ENCODE assay signal across 8 cellular contexts in genomic region chr19:10505583-10506229, GRCh38. TPM values are rescaled to one million over a fixed set of nuclear protein-coding genes. Genes with fewer than 3 reads are reported as not detected.
A peak's percentile ranks its signal among the peaks of the same experiment; 100 is the strongest.
DNase-seq lines count a peak whose midpoint lies in the region; ATAC-seq, FAIRE-seq and TF ChIP-seq lines count a peak whose summit lies in the region.

No MANE protein-coding gene starts in this region.

- H3K27me3 Mint-ChIP-seq in activated T-helper 1 cell treated with anti-CD3 and anti-CD28 coated beads, Interleukin-12 subunit alpha, Interleukin-12 subunit beta, Interleukin-2, Interleukin-4 antibody, amounts not matched to agents 30 ng/mL and 10 ng/mL and 1 ng/mL, durations not matched to agents 14 hours and 24 hours and 36 hours (ENCODE audit: insufficient read depth): no peaks in the 10 kb centered on the region

- peaks cover 5% of the 10 kb centered on the region for H3K36me3 Mint-ChIP-seq in activated T-helper 1 cell treated with anti-CD3 and anti-CD28 coated beads, Interleukin-12 subunit alpha, Interleukin-12 subunit beta, Interleukin-2, Interleukin-4 antibody, amounts not matched to agents 30 ng/mL and 10 ng/mL and 1 ng/mL, durations not matched to agents 14 hours and 24 hours and 36 hours (ENCODE audit: low read depth)

- DNase-seq in A549 (ENCODE audit: low read depth in 1 of 2, low spot score in 1 of 2) (peak; percentile 44 to 77), GM19239 (ENCODE audit: insufficient read length, low spot score) (no peak), RPMI7951 (ENCODE audit: low read depth) (peak; percentile 35), foreskin melanocyte (peak; percentile 56), pons (ENCODE audit: low spot score) (peak; percentile 57), upper lobe of right lung (peak; percentile 88)
- peak; percentile 75 for DNase-seq in activated T-helper 1 cell treated with anti-CD3 and anti-CD28 coated beads, Interleukin-12 subunit alpha, Interleukin-12 subunit beta, Interleukin-2, Interleukin-4 antibody, amounts not matched to agents 30 ng/mL and 10 ng/mL and 1 ng/mL, durations not matched to agents 14 hours and 24 hours and 36 hours (ENCODE audit: low spot score)

- no peaks in the 10 kb centered on the region for H3K9me3 Mint-ChIP-seq in activated T-helper 1 cell treated with anti-CD3 and anti-CD28 coated beads, Interleukin-12 subunit alpha, Interleukin-12 subunit beta, Interleukin-2, Interleukin-4 antibody, amounts not matched to agents 30 ng/mL and 10 ng/mL and 1 ng/mL, durations not matched to agents 14 hours and 24 hours and 36 hours

- H3K4me2 ChIP-seq in A549: no peak overlapping the region

- intact Hi-C loops in activated T-helper 1 cell treated with anti-CD3 and anti-CD28 coated beads, Interleukin-12 subunit alpha, Interleukin-12 subunit beta, Interleukin-2, Interleukin-4 antibody, amounts not matched to agents 30 ng/mL and 10 ng/mL and 1 ng/mL, durations not matched to agents 14 hours and 24 hours and 36 hours (cut with micrococcal nuclease): loop anchor here (5.0 kb wide), 1 partner anchor 37 kb away; the partner anchor contains the start of gene ATG4D
- intact Hi-C loops in upper lobe of right lung (cut with DNase I): no loop called here

- TF ChIP-seq CTCF in A549 (IDR thresholded peaks at IDR 0.05) (peak; percentile 42), upper lobe of right lung (IDR thresholded peaks at IDR 0.05) (peak; percentile 87)

- CTCF ChIA-PET in A549 (lab: Yijun Ruan, JAX): interaction anchor here (0.7 to 2.1 kb wide), 9 partner anchors 11 to 138 kb away, joined by 3 to 11 read pairs (median 6); partner anchors contain the start of genes KRI1 and S1PR5

- ATAC-seq in A549: peak in 1 of 2 experiments; percentile 17; a peak in 2 of 6 replicates
- peak; percentile 49 for ATAC-seq in upper lobe of right lung
- no peak for ATAC-seq in HG03139 (IDR thresholded peaks at IDR 0.05; ENCODE audit: unreplicated experiment)

- no peaks in the 10 kb centered on the region for H3K36me3 ChIP-seq in upper lobe of right lung

- no peaks in the 10 kb centered on the region for H3K9me3 ChIP-seq in A549
- H3K9me3 ChIP-seq in upper lobe of right lung: no peaks in the 10 kb centered on the region

- peaks cover 25% of the 10 kb centered on the region for H3K4me1 ChIP-seq in A549
- H3K4me1 ChIP-seq in upper lobe of right lung: peaks cover 22% of the 10 kb centered on the region

- peak; percentile 21 to 42; a peak in 2 of 5 replicates for TF ChIP-seq RAD21 in A549 (conservative IDR thresholded peaks at IDR 0.05 in 1 of 2, IDR thresholded peaks at IDR 0.05 in 1 of 2)

- no peak for TF ChIP-seq EP300 in A549 (IDR thresholded peaks at IDR 0.05)

- no peak for TF ChIP-seq POLR2A in A549 (IDR thresholded peaks at IDR 0.05; ENCODE audit: low read length)

- POLR2A ChIA-PET in A549 (lab: Yijun Ruan, JAX): interaction anchor here (1.0 kb wide), 1 partner anchor 13 kb away, joined by 13 read pairs; no protein-coding TSS in a partner anchor

- peak overlapping the region; percentile 53 for H3K4me3 Mint-ChIP-seq in activated T-helper 1 cell treated with anti-CD3 and anti-CD28 coated beads, Interleukin-12 subunit alpha, Interleukin-12 subunit beta, Interleukin-2, Interleukin-4 antibody, amounts not matched to agents 30 ng/mL and 10 ng/mL and 1 ng/mL, durations not matched to agents 14 hours and 24 hours and 36 hours

- no peak overlapping the region for H3K4me3 ChIP-seq in A549
- H3K4me3 ChIP-seq in upper lobe of right lung: no peak overlapping the region

- H3K4me1 Mint-ChIP-seq in activated T-helper 1 cell treated with anti-CD3 and anti-CD28 coated beads, Interleukin-12 subunit alpha, Interleukin-12 subunit beta, Interleukin-2, Interleukin-4 antibody, amounts not matched to agents 30 ng/mL and 10 ng/mL and 1 ng/mL, durations not matched to agents 14 hours and 24 hours and 36 hours (ENCODE audit: low read depth): peaks cover 19% of the 10 kb centered on the region

- peak overlapping the region; percentile 58 for H3K27ac Mint-ChIP-seq in activated T-helper 1 cell treated with anti-CD3 and anti-CD28 coated beads, Interleukin-12 subunit alpha, Interleukin-12 subunit beta, Interleukin-2, Interleukin-4 antibody, amounts not matched to agents 30 ng/mL and 10 ng/mL and 1 ng/mL, durations not matched to agents 14 hours and 24 hours and 36 hours

- WGBS in A549 (ENCODE audit: missing lambda C conversion rate): 40% methylated on average over 17 of the region's 17 CpGs

- no peaks in the 10 kb centered on the region for H3K27me3 ChIP-seq in upper lobe of right lung

- H3K27ac ChIP-seq in A549: no peak overlapping the region
- H3K27ac ChIP-seq in upper lobe of right lung: no peak overlapping the region

- FAIRE-seq in A549 (lab: Jason Lieb, UNC) (no peak), GM19239 (lab: Jason Lieb, UNC) (peak; percentile 86)

TF ChIP-seq in A549, 52 proteins besides CTCF, POLR2A, EP300 and RAD21 (continues in another document):
- TF ChIP-seq USF2 (IDR thresholded peaks at IDR 0.05) (0 out of 2 replicates have a peak, but pooled peaks have one; percentile 14), NPAS2 (CRISPR knock-in tag; IDR thresholded peaks at IDR 0.05; ENCODE audit: borderline replicate concordance) (no peak), TP53 (CRISPR knock-in tag; IDR thresholded peaks at IDR 0.05) (no peak), CHD4 (IDR thresholded peaks at IDR 0.05; ENCODE audit: borderline replicate concordance) (no peak), ZSCAN20 (CRISPR knock-in tag; IDR thresholded peaks at IDR 0.05) (no peak), MAZ (IDR thresholded peaks at IDR 0.05; ENCODE audit: borderline replicate concordance, low read depth, low read length) (no peak)

RNA-seq across cellular contexts. Expression of gene KEAP1, which starts 2.5 kb away (rescaled TPM):
- polyA plus RNA-seq in A549 (2011; rRNA removed): 49.3 and 60.6 TPM in 2 replicates
- 99.6 and 128 TPM in 2 replicates for polyA plus RNA-seq in A549 (2012; cell fraction: cytosol; rRNA removed)
- polyA plus RNA-seq in A549 (2012; cell fraction: nucleus; rRNA removed): 115 and 159 TPM in 2 replicates
- polyA plus RNA-seq in A549 (2017; fragmentation: RNase III; extraction: RNeasy Plus Mini Kit Qiagen cat#74134 plus additional on column Dnase treatment): 67.7 to 73.6 TPM (median 72.1 TPM) in 3 replicates
- 102 and 118 TPM in 2 replicates for polyA minus RNA-seq in A549 (2011; rRNA and poly(A)+ RNA removed)
- total RNA-seq in RPMI7951 (2014; rRNA removed; shearing (Covaris generic)): 46.1 and 62.7 TPM in 2 replicates
- 81.6 and 94.2 TPM in 2 replicates for total RNA-seq in activated T-helper 1 cell treated with anti-CD3 and anti-CD28 coated beads, Interleukin-12 subunit alpha, Interleukin-12 subunit beta, Interleukin-2, Interleukin-4 antibody, amounts not matched to agents 30 ng/mL and 10 ng/mL and 1 ng/mL, durations not matched to agents 14 hours and 24 hours and 36 hours
- total RNA-seq in upper lobe of right lung: 69.1 TPM

RNA-seq across cellular contexts. Expression of gene S1PR5, which starts 11.5 kb away (rescaled TPM):
- 0.99 and 2.1 TPM in 2 replicates for polyA plus RNA-seq in A549 (2011; rRNA removed)
- 2.2 and 3.3 TPM in 2 replicates for polyA plus RNA-seq in A549 (2012; cell fraction: cytosol; rRNA removed)
- 2.5 and 5.1 TPM in 2 replicates for polyA plus RNA-seq in A549 (2012; cell fraction: nucleus; rRNA removed)
- 3.0 to 3.8 TPM (median 3.1 TPM) in 3 replicates for polyA plus RNA-seq in A549 (2017; fragmentation: RNase III; extraction: RNeasy Plus Mini Kit Qiagen cat#74134 plus additional on column Dnase treatment)
- 0.78 and 0.83 TPM in 2 replicates for polyA minus RNA-seq in A549 (2011; rRNA and poly(A)+ RNA removed)
- 0.29 TPM in 1 of 2 replicates, not detected in the other for total RNA-seq in RPMI7951 (2014; rRNA removed; shearing (Covaris generic))
- total RNA-seq in activated T-helper 1 cell treated with anti-CD3 and anti-CD28 coated beads, Interleukin-12 subunit alpha, Interleukin-12 subunit beta, Interleukin-2, Interleukin-4 antibody, amounts not matched to agents 30 ng/mL and 10 ng/mL and 1 ng/mL, durations not matched to agents 14 hours and 24 hours and 36 hours: not detected in 2 replicates
- total RNA-seq in upper lobe of right lung: 2.1 TPM

RNA-seq across cellular contexts. Expression of gene ATG4D, which starts 38.0 kb away (rescaled TPM):
- polyA plus RNA-seq in A549 (2011; rRNA removed) (6.9 and 7.3 TPM in 2 replicates), A549 (2017; fragmentation: RNase III; extraction: RNeasy Plus Mini Kit Qiagen cat#74134 plus additional on column Dnase treatment) (10.4 to 12.4 TPM (median 10.7 TPM) in 3 replicates)
- polyA plus RNA-seq in A549 (2012; cell fraction: cytosol; rRNA removed): 17.8 and 24.2 TPM in 2 replicates
- 69.2 and 76.8 TPM in 2 replicates for polyA plus RNA-seq in A549 (2012; cell fraction: nucleus; rRNA removed)
- 10.8 and 14.9 TPM in 2 replicates for polyA minus RNA-seq in A549 (2011; rRNA and poly(A)+ RNA removed)
- 13.2 and 16.3 TPM in 2 replicates for total RNA-seq in RPMI7951 (2014; rRNA removed; shearing (Covaris generic))
- 37.3 and 40.7 TPM in 2 replicates for total RNA-seq in activated T-helper 1 cell treated with anti-CD3 and anti-CD28 coated beads, Interleukin-12 subunit alpha, Interleukin-12 subunit beta, Interleukin-2, Interleukin-4 antibody, amounts not matched to agents 30 ng/mL and 10 ng/mL and 1 ng/mL, durations not matched to agents 14 hours and 24 hours and 36 hours
- total RNA-seq in upper lobe of right lung: 21.0 TPM
